In the genomic region with DNA sequence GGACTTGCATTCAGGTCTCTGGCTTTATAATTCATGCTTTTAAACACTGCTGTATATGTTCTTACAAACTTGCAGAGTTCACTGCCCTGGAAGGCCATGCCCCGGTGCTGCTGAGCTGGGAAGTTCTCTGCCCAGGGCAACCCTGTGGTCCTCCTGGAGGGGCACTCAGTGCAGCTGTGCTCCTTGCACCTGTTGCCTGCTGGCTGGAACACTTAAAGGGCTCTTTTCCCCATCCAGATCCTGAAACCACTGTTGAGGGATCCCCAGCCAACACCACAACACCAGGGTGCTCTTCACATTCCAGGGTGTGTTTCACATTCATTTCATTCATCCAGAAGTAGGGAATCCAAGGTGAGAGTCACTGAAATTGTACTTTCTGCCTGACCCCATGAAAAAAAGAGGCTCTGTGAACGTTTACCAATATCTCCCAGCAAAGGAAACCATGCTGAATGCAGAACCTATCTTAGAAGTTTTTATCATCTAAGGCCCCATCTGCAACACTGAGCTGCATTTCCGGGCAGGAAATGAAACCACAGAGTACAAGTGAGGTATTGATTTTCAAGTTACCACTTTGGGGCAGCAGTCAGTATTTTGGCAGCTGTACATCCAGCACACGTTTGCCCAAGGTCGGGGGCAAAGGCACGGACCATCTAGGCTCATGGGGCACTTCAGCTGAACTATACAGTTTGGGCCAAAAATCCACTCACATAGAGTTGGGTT, we compare ENCODE assay signal across 1 cellular context.
A peak's percentile ranks its signal among the peaks of the same experiment; 100 is the strongest.
TF ChIP-seq lines count a peak whose summit lies in the region.

No MANE protein-coding gene starts in this region.

TF ChIP-seq in K562, 482 proteins besides CTCF, POLR2A, EP300 and RAD21 (continued from another document):
- no peak for TF ChIP-seq MGA (IDR thresholded peaks at IDR 0.05)
- TF ChIP-seq MEF2D (tag; conservative IDR thresholded peaks at IDR 0.05; ENCODE audit: low read depth): 0 out of 2 replicates have a peak, but pooled peaks have one; percentile 7
- TF ChIP-seq PRPF4 (IDR thresholded peaks at IDR 0.05; ENCODE audit: insufficient read depth, low read depth, low read length, poor library complexity, severe bottlenecking): no peak
- no peak for TF ChIP-seq ZNF668 (CRISPR knock-in tag; IDR thresholded peaks at IDR 0.05)
- TF ChIP-seq ZKSCAN8 (CRISPR knock-in tag; IDR thresholded peaks at IDR 0.05): 0 out of 2 replicates have a peak, but pooled peaks have one; percentile 54
- TF ChIP-seq, protein P1, sequence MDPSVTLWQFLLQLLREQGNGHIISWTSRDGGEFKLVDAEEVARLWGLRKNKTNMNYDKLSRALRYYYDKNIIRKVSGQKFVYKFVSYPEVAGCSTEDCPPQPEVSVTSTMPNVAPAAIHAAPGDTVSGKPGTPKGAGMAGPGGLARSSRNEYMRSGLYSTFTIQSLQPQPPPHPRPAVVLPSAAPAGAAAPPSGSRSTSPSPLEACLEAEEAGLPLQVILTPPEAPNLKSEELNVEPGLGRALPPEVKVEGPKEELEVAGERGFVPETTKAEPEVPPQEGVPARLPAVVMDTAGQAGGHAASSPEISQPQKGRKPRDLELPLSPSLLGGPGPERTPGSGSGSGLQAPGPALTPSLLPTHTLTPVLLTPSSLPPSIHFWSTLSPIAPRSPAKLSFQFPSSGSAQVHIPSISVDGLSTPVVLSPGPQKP (CRISPR knock-in tag; IDR thresholded peaks at IDR 0.05): no peak
- no peak for TF ChIP-seq KAT2B (IDR thresholded peaks at IDR 0.05; ENCODE audit: low read depth, low read length)
- TF ChIP-seq ETV6 (IDR thresholded peaks at IDR 0.05; ENCODE audit: borderline replicate concordance in 1 of 2, low read depth in 2 of 2, low read length in 1 of 2): no peak
- no peak for TF ChIP-seq ETV6 (CRISPR knock-in tag; IDR thresholded peaks at IDR 0.05; ENCODE audit: borderline replicate concordance)
- TF ChIP-seq ZNF699 (CRISPR knock-in tag; IDR thresholded peaks at IDR 0.05; ENCODE audit: insufficient replicate concordance): no peak
- TF ChIP-seq KDM1A (IDR thresholded peaks at IDR 0.05): no peak
- 0 out of 2 replicates have a peak, but pooled peaks have one; percentile 25 for TF ChIP-seq CBX1 (IDR thresholded peaks at IDR 0.05; ENCODE audit: low read depth)
- TF ChIP-seq ZBTB49 (CRISPR knock-in tag; IDR thresholded peaks at IDR 0.05; ENCODE audit: borderline replicate concordance): no peak
- TF ChIP-seq MCM3 (IDR thresholded peaks at IDR 0.05): no peak
- no peak for TF ChIP-seq NFXL1 (CRISPR knock-in tag; IDR thresholded peaks at IDR 0.05)
- no peak for TF ChIP-seq CCNT2 (IDR thresholded peaks at IDR 0.05; ENCODE audit: borderline replicate concordance, extremely low read depth, insufficient read length, low read depth, low read length)
- TF ChIP-seq SIN3B (IDR thresholded peaks at IDR 0.05; ENCODE audit: low read depth): no peak
- no peak for TF ChIP-seq ZBTB17 (CRISPR knock-in tag; IDR thresholded peaks at IDR 0.05)
- no peak for TF ChIP-seq HOMEZ (CRISPR knock-in tag; IDR thresholded peaks at IDR 0.05)
- no peak for TF ChIP-seq SREBF2 (CRISPR knock-in tag; IDR thresholded peaks at IDR 0.05)
- 0 out of 2 replicates have a peak, but pooled peaks have one; percentile 20 for TF ChIP-seq ZNF589 (CRISPR knock-in tag; IDR thresholded peaks at IDR 0.05; ENCODE audit: low read depth)
- TF ChIP-seq ZC3H4 (CRISPR knock-in tag; IDR thresholded peaks at IDR 0.05; ENCODE audit: borderline replicate concordance): no peak
- no peak for TF ChIP-seq HDAC2 (IDR thresholded peaks at IDR 0.05)
- peak; percentile 55 for TF ChIP-seq ELF1 (tag; IDR thresholded peaks at IDR 0.05)
- no peak for TF ChIP-seq PHF8 (IDR thresholded peaks at IDR 0.05; ENCODE audit: borderline replicate concordance, low read length)
- TF ChIP-seq CEBPG (CRISPR knock-in tag; IDR thresholded peaks at IDR 0.05): no peak
- TF ChIP-seq CEBPG (tag; conservative IDR thresholded peaks at IDR 0.05 in 1 of 2, IDR thresholded peaks at IDR 0.05 in 1 of 2): no peak
- TF ChIP-seq, protein P2, sequence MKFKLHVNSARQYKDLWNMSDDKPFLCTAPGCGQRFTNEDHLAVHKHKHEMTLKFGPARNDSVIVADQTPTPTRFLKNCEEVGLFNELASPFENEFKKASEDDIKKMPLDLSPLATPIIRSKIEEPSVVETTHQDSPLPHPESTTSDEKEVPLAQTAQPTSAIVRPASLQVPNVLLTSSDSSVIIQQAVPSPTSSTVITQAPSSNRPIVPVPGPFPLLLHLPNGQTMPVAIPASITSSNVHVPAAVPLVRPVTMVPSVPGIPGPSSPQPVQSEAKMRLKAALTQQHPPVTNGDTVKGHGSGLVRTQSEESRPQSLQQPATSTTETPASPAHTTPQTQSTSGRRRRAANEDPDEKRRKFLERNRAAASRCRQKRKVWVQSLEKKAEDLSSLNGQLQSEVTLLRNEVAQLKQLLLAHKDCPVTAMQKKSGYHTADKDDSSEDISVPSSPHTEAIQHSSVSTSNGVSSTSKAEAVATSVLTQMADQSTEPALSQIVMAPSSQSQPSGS (CRISPR knock-in tag; IDR thresholded peaks at IDR 0.05): no peak
- TF ChIP-seq ATF4 (CRISPR knock-in tag; IDR thresholded peaks at IDR 0.05): 0 out of 2 replicates have a peak, but pooled peaks have one; percentile 35
- TF ChIP-seq ZBTB9 (CRISPR knock-in tag; IDR thresholded peaks at IDR 0.05): 0 out of 2 replicates have a peak, but pooled peaks have one; percentile 70
